In genomic region chr11:94757037-94757681, GRCh38 we compare ENCODE assay signal across 28 cellular contexts. TPM values are rescaled to one million over a fixed set of nuclear protein-coding genes. Genes with fewer than 3 reads are reported as not detected.
DNase-seq lines count a peak whose midpoint lies in the region; ATAC-seq, FAIRE-seq and TF ChIP-seq lines count a peak whose summit lies in the region.
"Had no signal": no experiment of that assay in that cellular context is flagged by ENCODE, and none has a peak within 500 bp of the region (broad histone marks: within the 10 kb centered on the region; RNA-seq: fewer than 3 reads in every experiment).

No MANE protein-coding gene starts in this region.

- no peak overlapping the region for H3K4me3 Mint-ChIP-seq in endothelial cell (ENCODE audit: unreplicated experiment)
- H3K4me3 Mint-ChIP-seq in activated T-helper 1 cell treated with anti-CD3 and anti-CD28 coated beads, Interleukin-12 subunit alpha, Interleukin-12 subunit beta, Interleukin-2, Interleukin-4 antibody, amounts not matched to agents 30 ng/mL and 10 ng/mL and 1 ng/mL, durations not matched to agents 14 hours and 24 hours and 36 hours = no peak overlapping the region
- H3K4me3 Mint-ChIP-seq: activated CD4-positive, alpha-beta memory T cell treated with anti-CD3 and anti-CD28 coated beads, Interleukin-2, amount 10 ng/mL, durations not matched to agents 7 days and 5 days; activated naive CD4-positive, alpha-beta T cell treated with anti-CD3 and anti-CD28 coated beads, Interleukin-2, amount 50 U/mL, for 24 hours; CD4-positive, alpha-beta T cell; nephron progenitor cell had no signal

- H3K4me2 ChIP-seq in K562 (ENCODE audit: insufficient read depth, low read length) = no peak overlapping the region

- no peak overlapping the region for H3K9ac ChIP-seq in K562 (ENCODE audit: insufficient read depth in 1 of 2, low read depth in 2 of 2, low read length in 2 of 2)

- WGBS in K562 (ENCODE audit: insufficient coverage, low coverage, missing lambda C conversion rate) = 16% methylated on average over 4 of the region's 4 CpGs
- WGBS in ovary, 3 donors = 88 to 94% (median 89%) methylated on average over 4 of the region's 4 CpGs

- no peaks in the 10 kb centered on the region for H3K9me1 ChIP-seq in K562 (ENCODE audit: control insufficient read depth, insufficient read depth, low read length)

- peaks cover 7% of the 10 kb centered on the region for H3K4me1 Mint-ChIP-seq in endothelial cell (ENCODE audit: unreplicated experiment)
- no peaks in the 10 kb centered on the region for H3K4me1 Mint-ChIP-seq in activated T-helper 1 cell treated with anti-CD3 and anti-CD28 coated beads, Interleukin-12 subunit alpha, Interleukin-12 subunit beta, Interleukin-2, Interleukin-4 antibody, amounts not matched to agents 30 ng/mL and 10 ng/mL and 1 ng/mL, durations not matched to agents 14 hours and 24 hours and 36 hours (ENCODE audit: low read depth)
- H3K4me1 Mint-ChIP-seq: activated CD4-positive, alpha-beta memory T cell treated with anti-CD3 and anti-CD28 coated beads, Interleukin-2, amount 10 ng/mL, durations not matched to agents 7 days and 5 days; activated naive CD4-positive, alpha-beta T cell treated with anti-CD3 and anti-CD28 coated beads, Interleukin-2, amount 50 U/mL, for 24 hours had no signal

- intact Hi-C loops in K562 (cut with micrococcal nuclease) (no loop called here), ovary (cut with DNase I) (no loop called here)
- intact Hi-C loops in activated T-helper 1 cell treated with anti-CD3 and anti-CD28 coated beads, Interleukin-12 subunit alpha, Interleukin-12 subunit beta, Interleukin-2, Interleukin-4 antibody, amounts not matched to agents 30 ng/mL and 10 ng/mL and 1 ng/mL, durations not matched to agents 14 hours and 24 hours and 36 hours (cut with micrococcal nuclease) = no loop called here

- no peaks in the 10 kb centered on the region for H3K9me3 Mint-ChIP-seq in endothelial cell (ENCODE audit: unreplicated experiment)
- no peaks in the 10 kb centered on the region for H3K9me3 Mint-ChIP-seq in activated T-helper 1 cell treated with anti-CD3 and anti-CD28 coated beads, Interleukin-12 subunit alpha, Interleukin-12 subunit beta, Interleukin-2, Interleukin-4 antibody, amounts not matched to agents 30 ng/mL and 10 ng/mL and 1 ng/mL, durations not matched to agents 14 hours and 24 hours and 36 hours
- H3K9me3 Mint-ChIP-seq: activated CD4-positive, alpha-beta memory T cell treated with anti-CD3 and anti-CD28 coated beads, Interleukin-2, amount 10 ng/mL, durations not matched to agents 7 days and 5 days; activated naive CD4-positive, alpha-beta T cell treated with anti-CD3 and anti-CD28 coated beads, Interleukin-2, amount 50 U/mL, for 24 hours; CD4-positive, alpha-beta T cell; nephron progenitor cell had no signal

- no peak for TF ChIP-seq EP300 in K562 (IDR thresholded peaks at IDR 0.05; ENCODE audit: low read length)
- TF ChIP-seq EP300 in ovary (IDR thresholded peaks at IDR 0.05) = no peak

- H2AFZ ChIP-seq in K562 (ENCODE audit: low read depth, low read length) = peak overlapping the region; percentile 8; the same call in 1 of the 2 replicates

- H3K27ac Mint-ChIP-seq in endothelial cell (ENCODE audit: unreplicated experiment) = no peak overlapping the region
- H3K27ac Mint-ChIP-seq in activated T-helper 1 cell treated with anti-CD3 and anti-CD28 coated beads, Interleukin-12 subunit alpha, Interleukin-12 subunit beta, Interleukin-2, Interleukin-4 antibody, amounts not matched to agents 30 ng/mL and 10 ng/mL and 1 ng/mL, durations not matched to agents 14 hours and 24 hours and 36 hours = no peak overlapping the region
- H3K27ac Mint-ChIP-seq: activated CD4-positive, alpha-beta memory T cell treated with anti-CD3 and anti-CD28 coated beads, Interleukin-2, amount 10 ng/mL, durations not matched to agents 7 days and 5 days; activated naive CD4-positive, alpha-beta T cell treated with anti-CD3 and anti-CD28 coated beads, Interleukin-2, amount 50 U/mL, for 24 hours; CD4-positive, alpha-beta T cell; nephron progenitor cell had no signal

- H3K36me3 ChIP-seq in K562 (ENCODE audit: control insufficient read depth, insufficient read depth, low read length) (no peaks in the 10 kb centered on the region), ovary (no peaks in the 10 kb centered on the region)
- H3K36me3 ChIP-seq: colonic mucosa, prostate gland had no signal

- in situ Hi-C loops in K562 (cut with MboI) = no loop called here

- no peaks in the 10 kb centered on the region for H3K27me3 Mint-ChIP-seq in endothelial cell (ENCODE audit: unreplicated experiment)
- peaks cover 17% of the 10 kb centered on the region for H3K27me3 Mint-ChIP-seq in activated T-helper 1 cell treated with anti-CD3 and anti-CD28 coated beads, Interleukin-12 subunit alpha, Interleukin-12 subunit beta, Interleukin-2, Interleukin-4 antibody, amounts not matched to agents 30 ng/mL and 10 ng/mL and 1 ng/mL, durations not matched to agents 14 hours and 24 hours and 36 hours (ENCODE audit: insufficient read depth)

- peak; percentile 83 for ATAC-seq in GM18861 (IDR thresholded peaks at IDR 0.05; ENCODE audit: unreplicated experiment)
- peak; percentile 41 for ATAC-seq in GM21381 (IDR thresholded peaks at IDR 0.05; ENCODE audit: unreplicated experiment)
- peak; percentile 61 for ATAC-seq in HG03378 (IDR thresholded peaks at IDR 0.05; ENCODE audit: unreplicated experiment)
- ATAC-seq in K562 = no peak

- TF ChIP-seq CTCF in K562 (IDR thresholded peaks at IDR 0.05 in 2 of 3, conservative IDR thresholded peaks at IDR 0.05 in 1 of 3; ENCODE audit: insufficient read depth in 2 of 3, low read depth in 1 of 3, low read length in 3 of 3) = no peak
- TF ChIP-seq CTCF in endothelial cell (IDR thresholded peaks at IDR 0.05; ENCODE audit: unreplicated experiment) = no peak
- TF ChIP-seq CTCF in ovary (IDR thresholded peaks at IDR 0.05) = no peak

- H3K4me3 ChIP-seq in K562 = no peak overlapping the region
- H3K4me3 ChIP-seq in ovary = no peak overlapping the region
- H3K4me3 ChIP-seq: colonic mucosa, prostate gland, skin epidermis had no signal

- POLR2A ChIA-PET in K562 (lab: Yijun Ruan, JAX) = interaction anchor here (1.2 to 3.3 kb wide), 3 partner anchors 9 to 14 kb away, joined by 3 to 15 read pairs (median 7); partner anchors contain the start of gene AMOTL1

- peak; percentile 8 to 27; a peak in 1 of 4 replicates for TF ChIP-seq RAD21 in K562 (CRISPR knock-in tag; conservative IDR thresholded peaks at IDR 0.05 in 1 of 2, IDR thresholded peaks at IDR 0.05 in 1 of 2)

- TF ChIP-seq POLR2A in K562 (conservative IDR thresholded peaks at IDR 0.05) = no peak
- TF ChIP-seq POLR2A in ovary (IDR thresholded peaks at IDR 0.05) = no peak

- peaks cover 0 to 25% of the 10 kb centered on the region in 2 experiments; a peak in 4 of 5 replicates for H3K4me1 ChIP-seq in K562 (replicated peaks in 1 of 2; ENCODE audit: control insufficient read depth in 2 of 2, insufficient read depth in 2 of 2, low read length in 2 of 2)
- H3K4me1 ChIP-seq in ovary (ENCODE audit: insufficient read depth) = no peaks in the 10 kb centered on the region
- H3K4me1 ChIP-seq: colonic mucosa, prostate gland had no signal

- FAIRE-seq in K562 (lab: Jason Lieb, UNC) = no peak
- FAIRE-seq: endothelial cell of umbilical vein, urothelium cell line had no signal

- no TSS peak for BruUV-seq in K562 (replicated peaks; lab: Mats Ljungman, UMichigan)

- DNase-seq in K562 (ENCODE audit: extremely low read depth in 1 of 4, low spot score in 3 of 4) (no peak), endothelial cell (ENCODE audit: low spot score) (no peak), NCI-H187 (lab: John Stamatoyannopoulos, UW) (no peak), ovary (no peak)
- DNase-seq in activated T-helper 1 cell treated with anti-CD3 and anti-CD28 coated beads, Interleukin-12 subunit alpha, Interleukin-12 subunit beta, Interleukin-2, Interleukin-4 antibody, amounts not matched to agents 30 ng/mL and 10 ng/mL and 1 ng/mL, durations not matched to agents 14 hours and 24 hours and 36 hours (ENCODE audit: low spot score) = no peak
- DNase-seq: activated CD4-positive, alpha-beta memory T cell treated with anti-CD3 and anti-CD28 coated beads, Interleukin-2, amount 10 ng/mL, durations not matched to agents 7 days and 5 days; activated T-cell treated with anti-CD3 and anti-CD28 coated beads, Interleukin-2, amount 50 U/mL, for 1 hour; CD4-positive, alpha-beta T cell; colonic mucosa; DMS79 treated with DMSO at 0.1 percent for 48 hours; foreskin fibroblast; NCI-H1694 treated with DMSO at 0.1 percent for 48 hours; NCI-H510A treated with DMSO at 0.1 percent for 48 hours; nephron progenitor cell; Right ventricle myocardium superior; stimulated activated CD4-positive, alpha-beta T cell treated with anti-CD3 and anti-CD28 coated beads, Interleukin-4, amount 100 ng/mL, for 1 hour; T-helper 1 cell had no signal

- H3K27ac ChIP-seq in K562 (ENCODE audit: extremely low read depth, low read depth, low read length) (no peak overlapping the region), ovary (no peak overlapping the region)
- H3K27ac ChIP-seq: colonic mucosa, prostate gland, skin epidermis, VCaP had no signal

- H3K79me2 ChIP-seq in K562 (ENCODE audit: control insufficient read depth, insufficient read depth, low read length) = no peaks in the 10 kb centered on the region

- H4K20me1 ChIP-seq in K562 (replicated peaks; ENCODE audit: control insufficient read depth, insufficient read depth, low read length) = no peaks in the 10 kb centered on the region

- H3K27me3 ChIP-seq in K562 (ENCODE audit: control insufficient read depth in 2 of 2, insufficient read depth in 2 of 2, low read length in 2 of 2) = no peaks in the 10 kb centered on the region
- H3K27me3 ChIP-seq in ovary = no peaks in the 10 kb centered on the region
- H3K27me3 ChIP-seq: colonic mucosa had no signal

- H3K9me3 ChIP-seq in K562 (replicated peaks; ENCODE audit: control insufficient read depth, insufficient read depth, low read depth, low read length) (no peaks in the 10 kb centered on the region), ovary (no peaks in the 10 kb centered on the region)
- H3K9me3 ChIP-seq: colonic mucosa, prostate gland had no signal

- CTCF ChIA-PET in K562 (lab: Yijun Ruan, JAX; ENCODE audit: low intra/inter-chr PET ratio) = no interaction called here

- no peaks in the 10 kb centered on the region for H3K36me3 Mint-ChIP-seq in endothelial cell (ENCODE audit: low read depth, unreplicated experiment)
- no peaks in the 10 kb centered on the region for H3K36me3 Mint-ChIP-seq in activated T-helper 1 cell treated with anti-CD3 and anti-CD28 coated beads, Interleukin-12 subunit alpha, Interleukin-12 subunit beta, Interleukin-2, Interleukin-4 antibody, amounts not matched to agents 30 ng/mL and 10 ng/mL and 1 ng/mL, durations not matched to agents 14 hours and 24 hours and 36 hours (ENCODE audit: low read depth)
- H3K36me3 Mint-ChIP-seq: activated naive CD4-positive, alpha-beta T cell treated with anti-CD3 and anti-CD28 coated beads, Interleukin-2, amount 50 U/mL, for 24 hours had no signal

RNA-seq across cellular contexts. Expression of gene AMOTL1, which starts 11.0 kb away (rescaled TPM):
- total RNA-seq in K562 (2011; cell fraction: chromatin; rRNA removed; ENCODE audit: low replicate concordance) = 33.3 and 42.6 TPM in 2 replicates
- total RNA-seq in K562 (2011; cell fraction: nucleolus; rRNA removed) = 17.8 and 18.0 TPM in 2 replicates
- total RNA-seq in K562 (2011; cell fraction: nucleoplasm; rRNA removed) = 26.3 and 39.2 TPM in 2 replicates
- total RNA-seq in K562 (2014; rRNA removed) (20.9 and 22.1 TPM in 2 replicates), K562 (2014; rRNA removed; fragmentation: Illumina TruSeq; extraction: Trizol) (14.0 and 14.4 TPM in 2 replicates), K562 (2015; rRNA removed; fragmentation: Illumina TruSeq; extraction: Trizol) (12.8 and 12.9 TPM in 2 replicates), K562 (2021) (29.9 and 35.4 TPM in 2 replicates), endothelial cell (ENCODE audit: unreplicated experiment) (35.9 TPM), ovary (10 to 100 TPM in 6 of 7 donors, 1 to 10 TPM in 1; 8.7 to 20.8 (median 13.6) TPM)
- polyA plus RNA-seq in K562 (2011; rRNA removed) (2.5 and 16.7 TPM in 2 replicates), K562 (2014; fragmentation: Illumina TruSeq; extraction: Trizol) (18.7 and 18.8 TPM in 2 replicates), K562 (2014; fragmentation: Nextera tagmentation; extraction: Ambion mirVana) (1 to 10 TPM; 4.0 to 4.7 TPM), K562 (2014; rRNA removed) (12.6 and 13.3 TPM in 2 replicates), ovary (10 to 100 TPM in 1 of 2 donors, 1 to 10 TPM in 1; 5.4 to 24.8 TPM)
- 2.0 and 12.2 TPM in 2 replicates for polyA plus RNA-seq in K562 (2011; cell fraction: cytosol; rRNA removed)
- polyA plus RNA-seq in K562 (2011; cell fraction: nucleus; rRNA removed) = 3.0 and 21.5 TPM in 2 replicates
- 17.9 and 23.2 TPM in 2 replicates for polyA plus RNA-seq in K562 (2012)
- 5.5 and 37.5 TPM in 2 replicates for polyA minus RNA-seq in K562 (2011; rRNA and poly(A)+ RNA removed)
- polyA minus RNA-seq in K562 (2011; cell fraction: cytosol; rRNA and poly(A)+ RNA removed) = 3.5 and 21.8 TPM in 2 replicates
- polyA minus RNA-seq in K562 (2011; cell fraction: nucleus; rRNA and poly(A)+ RNA removed) = 3.9 and 17.8 TPM in 2 replicates
- total RNA-seq in activated T-helper 1 cell treated with anti-CD3 and anti-CD28 coated beads, Interleukin-12 subunit alpha, Interleukin-12 subunit beta, Interleukin-2, Interleukin-4 antibody, amounts not matched to agents 30 ng/mL and 10 ng/mL and 1 ng/mL, durations not matched to agents 14 hours and 24 hours and 36 hours = 4.4 and 4.9 TPM in 2 replicates
- total RNA-seq: HT-29, OCI-LY7 had no signal
